1 cellular context compared by ENCODE assay signal in the genomic region with DNA sequence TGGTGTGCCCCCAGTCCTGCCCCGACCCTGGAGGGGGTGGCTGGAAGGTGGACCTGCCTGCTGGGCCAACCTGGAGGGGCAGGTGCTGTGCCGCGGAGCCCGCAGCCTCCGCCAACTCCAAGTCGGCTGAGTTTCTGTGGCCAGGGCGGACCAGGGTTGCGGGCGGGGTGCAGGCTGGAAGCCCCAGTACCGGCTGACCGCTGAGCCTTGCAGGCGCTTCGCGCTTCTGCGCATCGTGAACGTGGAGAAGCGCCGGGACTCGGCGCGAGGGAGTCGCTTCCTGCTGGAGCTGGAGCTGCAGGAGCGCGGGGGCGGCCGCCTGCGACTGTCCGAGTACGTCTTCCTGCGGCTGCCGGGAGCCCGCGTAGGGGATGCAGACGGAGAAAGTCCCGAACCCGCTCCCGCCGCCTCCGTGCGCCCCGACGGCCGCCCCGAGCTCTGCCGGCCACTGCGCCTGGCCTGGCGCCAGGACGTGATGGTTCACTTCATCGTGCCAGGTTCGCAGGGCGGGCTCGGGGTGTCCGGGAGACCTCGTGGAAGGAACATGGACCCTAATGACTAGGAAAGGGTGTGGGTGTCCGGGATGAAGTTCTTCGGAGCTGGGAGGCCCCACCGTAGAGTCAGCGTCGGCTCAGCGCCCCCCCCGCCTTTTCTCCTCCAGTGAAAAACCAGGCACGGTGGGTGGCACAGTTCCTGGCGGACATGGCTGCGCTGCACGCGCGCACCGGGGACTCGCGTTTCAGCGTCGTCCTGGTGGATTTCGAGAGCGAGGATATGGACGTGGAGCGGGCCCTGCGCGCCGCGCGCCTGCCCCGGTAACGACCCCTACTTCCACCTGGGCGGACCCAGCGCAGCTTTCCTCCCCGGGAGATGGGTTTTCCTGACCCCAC.
TF ChIP-seq lines count a peak whose summit lies in the region.

No MANE protein-coding gene starts in this region.

TF ChIP-seq in H1, 55 proteins besides CTCF, POLR2A, EP300 and RAD21:
- no peak for TF ChIP-seq CEBPB (IDR thresholded peaks at IDR 0.05; ENCODE audit: low read depth, low read length)
- TF ChIP-seq JUN (IDR thresholded peaks at IDR 0.05; ENCODE audit: low read depth, low read length): no peak
- no peak for TF ChIP-seq SIRT6 (IDR thresholded peaks at IDR 0.05; ENCODE audit: low read length)
- TF ChIP-seq POLR2AphosphoS5 (IDR thresholded peaks at IDR 0.05; ENCODE audit: low read depth, low read length): 0 out of 2 replicates have a peak, but pooled peaks have one; percentile 20
- TF ChIP-seq SIX5 (IDR thresholded peaks at IDR 0.05; ENCODE audit: low read depth, low read length): no peak
TF ChIP-seq in H1: peak in this region for 1.
